ENCODE assay signal across 13 cellular contexts in genomic region chr10:132964707-132965410, GRCh38. TPM values are rescaled to one million over a fixed set of nuclear protein-coding genes. Genes with fewer than 3 reads are reported as not detected.
DNase-seq lines count a peak whose midpoint lies in the region; ATAC-seq and TF ChIP-seq lines count a peak whose summit lies in the region.
"Not testable (repeated sequence)": the region's sequence is repeated elsewhere in the genome, so short reads cannot be mapped to it uniquely, and the experiment has no call there.
"Had no signal": no experiment of that assay in that cellular context is flagged by ENCODE, and none has a peak within 500 bp of the region (broad histone marks: within the 10 kb centered on the region; RNA-seq: fewer than 3 reads in every experiment).

No MANE protein-coding gene starts in this region.

- H3K27ac ChIP-seq in spleen (peak overlapping the region in 1 of 8 donors; percentile 48), testis (peak overlapping the region in 1 of 2 donors; percentile 41)

- H3K27ac Mint-ChIP-seq in T-cell; activated naive CD4-positive, alpha-beta T cell treated with anti-CD3 and anti-CD28 coated beads, Interleukin-2, amount 10 ng/mL, durations not matched to agents 7 days and 5 days; memory B cell: not testable (repeated sequence)

- not testable (repeated sequence) for H3K36me3 Mint-ChIP-seq in T-cell; activated naive CD4-positive, alpha-beta T cell treated with anti-CD3 and anti-CD28 coated beads, Interleukin-2, amount 10 ng/mL, durations not matched to agents 7 days and 5 days; memory B cell

- intact Hi-C loops in left ventricle myocardium superior (cut with micrococcal nuclease); spleen (cut with DNase I; ENCODE audit: low total_unique reads); testis (cut with DNase I; ENCODE audit: low total_unique reads): not testable (repeated sequence)

- H3K4me3 ChIP-seq in epithelial cell of esophagus (ENCODE audit: low read length) = peak overlapping the region; percentile 50
- peak overlapping the region in 4 of 8 donors; percentile 19 to 45 (median 30) for H3K4me3 ChIP-seq in spleen
- peak overlapping the region; percentile 36 to 46 for H3K4me3 ChIP-seq in testis

- H3K27me3 Mint-ChIP-seq in T-cell (peaks cover 26 to 32% of the 10 kb centered on the region in 2 donors), memory B cell (peaks cover 15% of the 10 kb centered on the region)
- peaks cover 24% of the 10 kb centered on the region for H3K27me3 Mint-ChIP-seq in activated naive CD4-positive, alpha-beta T cell treated with anti-CD3 and anti-CD28 coated beads, Interleukin-2, amount 10 ng/mL, durations not matched to agents 7 days and 5 days

- H3K9me3 Mint-ChIP-seq in T-cell; activated naive CD4-positive, alpha-beta T cell treated with anti-CD3 and anti-CD28 coated beads, Interleukin-2, amount 10 ng/mL, durations not matched to agents 7 days and 5 days; memory B cell: not testable (repeated sequence)

- not testable (repeated sequence) for TF ChIP-seq CTCF in epithelial cell of esophagus (IDR thresholded peaks at IDR 0.05; ENCODE audit: insufficient read depth, low read depth, low read length, missing control alignments); spleen (IDR thresholded peaks at IDR 0.05 in 8 of 11, conservative IDR thresholded peaks at IDR 0.05 in 3 of 11); testis (IDR thresholded peaks at IDR 0.05)

- not testable (repeated sequence) for H3K36me3 ChIP-seq in spleen; testis (ENCODE audit: low read depth, missing control alignments)

- POLR2A ChIA-PET in T-cell (lab: Charles Lee) = not testable (repeated sequence)

- TF ChIP-seq POLR2A in spleen (IDR thresholded peaks at IDR 0.05); testis (IDR thresholded peaks at IDR 0.05): not testable (repeated sequence)

- 38 to 83% (median 63%) methylated on average over 42 to 43 of the region's 43 CpGs for WGBS in spleen, 5 donors
- WGBS in testis, 2 donors = 34 to 59% methylated on average over 40 to 43 of the region's 43 CpGs

- H3K9me3 ChIP-seq in spleen, testis: not testable (repeated sequence)

- H3K4me1 Mint-ChIP-seq in T-cell = peaks cover 14 to 29% (median 24%) of the 10 kb centered on the region in 3 donors
- peaks cover 21% of the 10 kb centered on the region for H3K4me1 Mint-ChIP-seq in activated naive CD4-positive, alpha-beta T cell treated with anti-CD3 and anti-CD28 coated beads, Interleukin-2, amount 10 ng/mL, durations not matched to agents 7 days and 5 days
- peaks cover 11% of the 10 kb centered on the region for H3K4me1 Mint-ChIP-seq in memory B cell

- CTCF ChIA-PET in T-cell (lab: Charles Lee); activated naive CD4-positive, alpha-beta T cell treated with anti-CD3 and anti-CD28 coated beads, Interleukin-2, amount 10 ng/mL, durations not matched to agents 7 days and 5 days (lab: Charles Lee): not testable (repeated sequence)

- DNase-seq in ELF-1 (ENCODE audit: low read depth, low spot score) = peak; percentile 40
- not testable (repeated sequence) for DNase-seq in T-cell; epithelial cell of esophagus (ENCODE audit: low read depth); memory B cell (ENCODE audit: low spot score in 2 of 2); testis
- DNase-seq in activated naive CD4-positive, alpha-beta T cell treated with anti-CD3 and anti-CD28 coated beads, Interleukin-2, amount 10 ng/mL, durations not matched to agents 7 days and 5 days = peak; percentile 14
- DNase-seq in left ventricle myocardium superior = peak; percentile 31
- peak; percentile 76 for DNase-seq in spleen

- peak in 1 of 4 experiments; percentile 32 for ATAC-seq in T-cell (replicated peaks in 1 of 4)
- not testable (repeated sequence) for ATAC-seq in left ventricle myocardium superior
- ATAC-seq in memory B cell (ENCODE audit: low read depth) = peak; percentile 16

- peaks cover 0 to 23% (median 13%) of the 10 kb centered on the region in 6 donors for H3K4me1 ChIP-seq in spleen
- H3K4me1 ChIP-seq in testis = not testable (repeated sequence)

- peaks cover 0 to 46% (median 3%) of the 10 kb centered on the region in 7 donors for H3K27me3 ChIP-seq in spleen (replicated peaks in 1 of 7)
- not testable (repeated sequence) for H3K27me3 ChIP-seq in testis

- peak overlapping the region in 2 of 3 donors; percentile 13 to 17 for H3K4me3 Mint-ChIP-seq in T-cell
- peak overlapping the region; percentile 14 for H3K4me3 Mint-ChIP-seq in activated naive CD4-positive, alpha-beta T cell treated with anti-CD3 and anti-CD28 coated beads, Interleukin-2, amount 10 ng/mL, durations not matched to agents 7 days and 5 days
- H3K4me3 Mint-ChIP-seq in memory B cell = not testable (repeated sequence)

RNA-seq across cellular contexts. Expression of gene CFAP46, which starts 22.5 kb away (rescaled TPM):
- total RNA-seq in T-cell (not detected), left ventricle myocardium superior (1.5 TPM), spleen (1 to 10 TPM in 1 of 7 donors, under 1 TPM in 5, not detected in 1; 0.09 to 1.1 (median 0.45) TPM), testis (10 to 100 TPM; 36.0 to 67.6 TPM)
- polyA plus RNA-seq in spleen (under 1 TPM in 2 of 3 donors, not detected in 1; 0.03 to 0.08 TPM), testis (ENCODE audit: insufficient read depth, low read depth, low replicate concordance) (59.0 TPM)
- total RNA-seq: GM12878, PC-9, vagina had no signal
- polyA plus RNA-seq: immature natural killer cell, mammary epithelial cell had no signal

Comparison
In these comparisons a context has a peak if more than half of its experiments do, and no peak if none do; other contexts are left out.
1. RNA of gene CFAP46, which starts 22.5 kb away (total RNA-seq): 36.0 to 67.6 TPM in testis; 1.5 TPM in left ventricle myocardium superior (single experiment), 0.09 to 1.1 TPM in spleen and not detected in T-cell; every median in the first group is over 10 times any median in the second.